In the genomic region with DNA sequence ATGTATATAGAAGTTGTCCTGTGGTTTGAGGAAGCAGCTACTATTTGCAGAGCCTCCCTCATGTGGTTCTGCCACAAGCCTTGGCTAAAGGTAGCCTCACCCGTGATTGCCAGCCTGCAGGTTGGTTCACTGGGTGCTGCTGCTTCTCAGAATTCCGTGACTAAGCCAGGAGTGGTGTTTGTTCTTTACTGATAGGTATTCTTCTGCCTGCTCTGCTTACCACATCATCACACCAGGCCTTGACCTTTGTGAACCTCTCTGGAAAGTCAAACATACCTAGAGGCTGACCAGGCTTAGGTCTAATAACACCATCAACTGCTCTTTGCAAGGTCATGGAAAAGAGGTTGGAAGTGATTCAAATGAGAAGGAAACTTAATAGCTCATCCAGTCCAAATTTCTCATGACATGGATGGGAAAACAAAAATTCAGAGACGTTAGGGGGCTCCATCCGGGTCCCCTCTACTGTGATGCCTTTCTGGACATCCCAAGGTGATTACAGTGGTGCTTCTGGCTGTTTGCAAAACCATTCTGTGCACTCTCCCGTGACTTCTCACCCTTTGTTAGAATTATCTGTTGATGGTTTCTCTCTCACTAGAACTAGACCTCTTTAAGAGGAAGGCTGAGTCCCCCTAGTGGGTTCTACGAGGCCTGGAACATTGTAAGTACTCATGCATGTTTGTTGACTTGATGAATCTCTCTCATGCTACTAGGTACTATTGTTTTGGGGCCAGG, we compare ENCODE assay signal across 8 cellular contexts. TPM values are rescaled to one million over a fixed set of nuclear protein-coding genes. Genes with fewer than 3 reads are reported as not detected.
A peak's percentile ranks its signal among the peaks of the same experiment; 100 is the strongest.
DNase-seq lines count a peak whose midpoint lies in the region; ATAC-seq and TF ChIP-seq lines count a peak whose summit lies in the region.

No MANE protein-coding gene starts in this region.

- H3K9me3 ChIP-seq in Panc1 (ENCODE audit: control insufficient read depth, insufficient read depth, low read depth, low read length), result no peaks in the 10 kb centered on the region
- peaks cover under 1% of the 10 kb centered on the region for H3K9me3 ChIP-seq in smooth muscle cell (replicated peaks; ENCODE audit: low read depth)

- H3K4me1 ChIP-seq in Panc1 (ENCODE audit: control insufficient read depth, insufficient read depth, low read length), result peaks cover 27% of the 10 kb centered on the region
- H3K4me1 ChIP-seq in smooth muscle cell (ENCODE audit: low read depth), result no peaks in the 10 kb centered on the region

- H3F3A ChIP-seq in smooth muscle cell (ENCODE audit: low read depth), result no peaks in the 10 kb centered on the region

- in situ Hi-C loops in GM13977 (cut with MboI; ENCODE audit: low pct_unique_long_range_greater_than_20kb, low sequenced_read_pairs, unreplicated experiment) (no loop called here), Panc1 (cut with HindIII; ENCODE audit: low pct_unique_long_range_greater_than_20kb, low sequenced_read_pairs) (no loop called here)

- POLR2A ChIA-PET in AG04449 (lab: Yijun Ruan, JAX) (no interaction called here), Panc1 (lab: Charles Lee) (interaction anchor here (0.7 kb wide), 1 partner anchor 132 kb away, joined by 3 read pairs; no protein-coding TSS in a partner anchor)

- no peaks in the 10 kb centered on the region for H3K79me2 ChIP-seq in smooth muscle cell (ENCODE audit: low read depth)

- no peak overlapping the region for H3K9ac ChIP-seq in smooth muscle cell (ENCODE audit: low read depth)

- no peak overlapping the region for H2AFZ ChIP-seq in smooth muscle cell (ENCODE audit: low read depth)

- H3K27me3 ChIP-seq in Panc1 (ENCODE audit: control insufficient read depth, insufficient read depth, low read length) (no peaks in the 10 kb centered on the region), smooth muscle cell (ENCODE audit: low read depth) (no peaks in the 10 kb centered on the region)

- H3K27ac ChIP-seq in Panc1 (ENCODE audit: low read length) (peak overlapping the region; percentile 85), smooth muscle cell (ENCODE audit: low read depth) (no peak overlapping the region)

- CTCF ChIA-PET in AG04449 (lab: Yijun Ruan, JAX), result interaction anchor here (0.6 to 2.3 kb wide), 11 partner anchors 8 to 537 kb away, joined by 3 to 21 read pairs (median 4); a partner anchor contains a TSS
- CTCF ChIA-PET in Panc1 (lab: Charles Lee), result interaction anchor here (0.7 to 2.0 kb wide), 3 partner anchors 21 to 375 kb away, joined by 3 to 18 read pairs (median 4); no protein-coding TSS in a partner anchor

- H4K20me1 ChIP-seq in smooth muscle cell (ENCODE audit: low read depth), result no peaks in the 10 kb centered on the region

- intact Hi-C loops in Panc1 (cut with micrococcal nuclease; ENCODE audit: unreplicated experiment), result loop anchor here (2.0 kb wide), 2 partner anchors 61 to 539 kb away; no protein-coding TSS in a partner anchor

- TF ChIP-seq CTCF in AG04449 (IDR thresholded peaks at IDR 0.05; ENCODE audit: insufficient read depth, low read length, missing control alignments) (peak; percentile 41), GM13977 (IDR thresholded peaks at IDR 0.05; ENCODE audit: extremely low read depth, insufficient read depth, missing control alignments) (peak; percentile 64), Panc1 (IDR thresholded peaks at IDR 0.05) (peak; percentile 70), smooth muscle cell (IDR thresholded peaks at IDR 0.05; ENCODE audit: borderline replicate concordance, insufficient read depth, poor library complexity, severe bottlenecking) (no peak)

- 80% methylated on average over 6 of the region's 6 CpGs for WGBS in smooth muscle cell (ENCODE audit: low lambda C conversion rate)

- BruUV-seq in Panc1 (replicated peaks; lab: Mats Ljungman, UMichigan), result no TSS peak

- H3K4me3 ChIP-seq in AG04449 (ENCODE audit: low read depth, low read length) (no peak overlapping the region), Panc1 (ENCODE audit: low read depth in 2 of 2, low read length in 2 of 2) (no peak overlapping the region), smooth muscle cell (no peak overlapping the region)

- H3K36me3 ChIP-seq in Panc1 (ENCODE audit: control insufficient read depth, insufficient read depth, low read length) (no peaks in the 10 kb centered on the region), smooth muscle cell (ENCODE audit: low read depth) (no peaks in the 10 kb centered on the region)

- peak; percentile 98 for ATAC-seq in Panc1

- DNase-seq in AG04449 (ENCODE audit: low read depth, low spot score), result no peak
- DNase-seq in GM13977 (ENCODE audit: low spot score), result peak; percentile 50
- peak; percentile 98 for DNase-seq in Panc1 (ENCODE audit: low read depth, low spot score)
- DNase-seq in glomerular visceral epithelial cell (ENCODE audit: extremely low spot score), result peak; percentile 59
- no peak for DNase-seq in smooth muscle cell (lab: John Stamatoyannopoulos, UW; ENCODE audit: unreplicated experiment)
- DNase-seq in stimulated activated CD4-positive, alpha-beta T cell treated with anti-CD3 and anti-CD28 coated beads, Interleukin-4, amount 100 ng/mL, for 1 hour, result no peak
- DNase-seq in activated CD4-positive, alpha-beta T cell treated with anti-CD3 and anti-CD28 coated beads, Interleukin-2, amount 50 U/mL, for 4 hours, result no peak
- no peak for DNase-seq in NCI-H1105 (lab: John Stamatoyannopoulos, UW)

- H3K4me2 ChIP-seq in smooth muscle cell, result no peak overlapping the region

RNA-seq across cellular contexts. Expression of a gene that starts 8.5 kb away (rescaled TPM):
- total RNA-seq in Panc1 (2021; ENCODE audit: unreplicated experiment) (33.8 TPM), smooth muscle cell (18.6 and 20.1 TPM in 2 replicates)
- polyA plus RNA-seq in Panc1 (2012; ENCODE audit: insufficient read length), result 16.7 TPM
- 4.9 and 10.8 TPM in 2 replicates for polyA plus RNA-seq in smooth muscle cell

Comparison
In these comparisons a context has a peak if more than half of its experiments do, and no peak if none do; other contexts are left out.
1. DNase-seq: peak in GM13977 (single experiment), Panc1 (single experiment) and glomerular visceral epithelial cell (single experiment); none in AG04449 (single experiment), smooth muscle cell (single experiment), stimulated activated CD4-positive, alpha-beta T cell treated with anti-CD3 and anti-CD28 coated beads, Interleukin-4, amount 100 ng/mL, for 1 hour (single experiment), activated CD4-positive, alpha-beta T cell treated with anti-CD3 and anti-CD28 coated beads, Interleukin-2, amount 50 U/mL, for 4 hours (0 of 2) and NCI-H1105 (single experiment).